In genomic region chr10:37952051-37952815, GRCh38 we compare ENCODE assay signal across 20 cellular contexts. TPM values are rescaled to one million over a fixed set of nuclear protein-coding genes. Genes with fewer than 3 reads are reported as not detected.
DNase-seq lines count a peak whose midpoint lies in the region; ATAC-seq and TF ChIP-seq lines count a peak whose summit lies in the region.
"Had no signal": no experiment of that assay in that cellular context is flagged by ENCODE, and none has a peak within 500 bp of the region (broad histone marks: within the 10 kb centered on the region; RNA-seq: fewer than 3 reads in every experiment).

No MANE protein-coding gene starts in this region.

- H3K27me3 ChIP-seq in endodermal cell (ENCODE audit: control insufficient read depth, insufficient read depth, low read length, poor library complexity, severe bottlenecking): no peaks in the 10 kb centered on the region
- H3K27me3 ChIP-seq in mesendoderm (ENCODE audit: insufficient read depth, low read length, poor library complexity): no peaks in the 10 kb centered on the region
- H3K27me3 ChIP-seq in prostate gland (replicated peaks; ENCODE audit: insufficient read depth): no peaks in the 10 kb centered on the region
- H3K27me3 ChIP-seq in left lung: no peaks in the 10 kb centered on the region

- no peak for TF ChIP-seq POLR2A in prostate gland (IDR thresholded peaks at IDR 0.05)

- DNase-seq in A172 (ENCODE audit: low spot score) (peak; percentile 25), HT1080 (ENCODE audit: low read depth) (peak; percentile 18), endodermal cell (no peak), mesendoderm (peak; percentile 52), prostate gland (ENCODE audit: low spot score) (no peak), left lung (no peak), NCI-H526 treated with DMSO at 0.1 percent for 48 hours (lab: John Stamatoyannopoulos, UW) (no peak), HUDEP-2 (lab: John Stamatoyannopoulos, UW; ENCODE audit: unreplicated experiment in 76 of 76) (no peak)
- DNase-seq: C1 segment of cervical spinal cord, DMS53, KG1, NCI-H1105, NCI-H187, NCI-H748 treated with DMSO at 0.1 percent for 48 hours, SHP77 had no signal

- H3K4me3 ChIP-seq in endodermal cell (ENCODE audit: low read length) (peak overlapping the region; percentile 22), mesendoderm (ENCODE audit: low read length) (no peak overlapping the region), prostate gland (no peak overlapping the region), left lung (no peak overlapping the region)
- H3K4me3 ChIP-seq: GM12878 had no signal

- H3K56ac ChIP-seq in mesendoderm (ENCODE audit: low read length): no peak overlapping the region

- H3K36me3 ChIP-seq in endodermal cell (ENCODE audit: control insufficient read depth, insufficient read depth, low read length): no peaks in the 10 kb centered on the region
- no peaks in the 10 kb centered on the region for H3K36me3 ChIP-seq in mesendoderm (ENCODE audit: control insufficient read depth, insufficient read depth, low read length)
- peaks cover 11 to 24% of the 10 kb centered on the region in 2 donors for H3K36me3 ChIP-seq in prostate gland
- peaks cover 0 to 68% of the 10 kb centered on the region in 2 donors for H3K36me3 ChIP-seq in left lung

- H2AK5ac ChIP-seq in mesendoderm (ENCODE audit: low read length): no peak overlapping the region

- H3K27ac ChIP-seq in endodermal cell (ENCODE audit: low read depth, low read length) (no peak overlapping the region), mesendoderm (ENCODE audit: low read depth, low read length) (no peak overlapping the region), prostate gland (no peak overlapping the region), left lung (no peak overlapping the region)
- H3K27ac ChIP-seq: 22Rv1 had no signal

- no peak overlapping the region for H2BK15ac ChIP-seq in mesendoderm (replicated peaks; ENCODE audit: low read depth)

- H3K4ac ChIP-seq in mesendoderm (ENCODE audit: low read depth, low read length): no peak overlapping the region

- H3K9ac ChIP-seq in endodermal cell (ENCODE audit: extremely low read depth, low read length, poor library complexity, severe bottlenecking) (no peak overlapping the region), mesendoderm (ENCODE audit: low read length) (no peak overlapping the region)

- WGBS in endodermal cell (ENCODE audit: insufficient coverage in 1 of 2, insufficient read length in 1 of 2), 2 experiments: 88% methylated on average over 1 of the region's 1 CpG; no CpG with 5 or more reads in 1 of the 2 experiments
- WGBS in mesendoderm (ENCODE audit: extremely low coverage, insufficient coverage, low lambda C conversion rate): no CpG with 5 or more reads among the region's 1 CpG
- 32% methylated on average over 1 of the region's 1 CpG for WGBS in prostate gland

- TF ChIP-seq CTCF in endodermal cell (conservative IDR thresholded peaks at IDR 0.05): no peak
- TF ChIP-seq CTCF in prostate gland (IDR thresholded peaks at IDR 0.05): no peak
- TF ChIP-seq CTCF in left lung (IDR thresholded peaks at IDR 0.05): no peak

- H3K36me3 Mint-ChIP-seq in endodermal cell (ENCODE audit: low read depth): peaks cover 24% of the 10 kb centered on the region

- H4K8ac ChIP-seq in mesendoderm (ENCODE audit: low read depth, low read length): no peak overlapping the region

- no peak overlapping the region for H3K27ac Mint-ChIP-seq in endodermal cell

- no peaks in the 10 kb centered on the region for H3K4me1 ChIP-seq in endodermal cell (ENCODE audit: control insufficient read depth, insufficient read depth, low read length)
- H3K4me1 ChIP-seq in mesendoderm (ENCODE audit: control insufficient read depth, low read depth, low read length): no peaks in the 10 kb centered on the region
- H3K4me1 ChIP-seq in prostate gland (replicated peaks): no peaks in the 10 kb centered on the region
- H3K4me1 ChIP-seq in left lung: no peaks in the 10 kb centered on the region

- no peaks in the 10 kb centered on the region for H3K79me2 ChIP-seq in mesendoderm (ENCODE audit: control insufficient read depth, insufficient read depth, low read length)

- H3K9me3 ChIP-seq in endodermal cell (ENCODE audit: control insufficient read depth, low read length) (peaks cover 76% of the 10 kb centered on the region), prostate gland (no peaks in the 10 kb centered on the region), left lung (peaks cover 0 to 17% of the 10 kb centered on the region in 2 donors)

- H2BK5ac ChIP-seq in mesendoderm (ENCODE audit: low read length): no peak overlapping the region

- no peaks in the 10 kb centered on the region for H3K79me1 ChIP-seq in mesendoderm (ENCODE audit: low read length)

- no peak overlapping the region for H3K18ac ChIP-seq in mesendoderm (ENCODE audit: low read length)

- no peak overlapping the region for H4K5ac ChIP-seq in mesendoderm (ENCODE audit: low read length)

- H3K4me3 Mint-ChIP-seq in endodermal cell: no peak overlapping the region

- intact Hi-C loops in prostate gland (cut with DNase I) (no loop called here), left lung (cut with DNase I) (no loop called here)

- ATAC-seq in left lung: no peak
- ATAC-seq: GM12878, HCT116, Panc1, SK-N-SH treated with all-trans-retinoic acid at 6 μM for 48 hours had no signal

- H2BK120ac ChIP-seq in mesendoderm (ENCODE audit: low read depth, low read length): no peak overlapping the region

- no peak overlapping the region for H3K23ac ChIP-seq in mesendoderm (ENCODE audit: low read length)

- H3K4me2 ChIP-seq in mesendoderm (ENCODE audit: low read length): no peak overlapping the region

- no peaks in the 10 kb centered on the region for H3K27me3 Mint-ChIP-seq in endodermal cell (ENCODE audit: insufficient read depth)

- H3K4me1 Mint-ChIP-seq in endodermal cell: no peaks in the 10 kb centered on the region

- peaks cover 96% of the 10 kb centered on the region for H3K9me3 Mint-ChIP-seq in endodermal cell

RNA-seq across cellular contexts. Expression of gene ZNF25, which starts 24.2 kb away (rescaled TPM):
- 9.0 and 11.1 TPM in 2 replicates for total RNA-seq in A172 (2014; rRNA removed; shearing (Covaris generic))
- 2.6 and 2.8 TPM in 2 replicates for total RNA-seq in HT1080 (2014; rRNA removed; shearing (Covaris generic))
- polyA plus RNA-seq in HT1080 (2015; cell fraction: cytosol; rRNA removed): 5.5 and 7.3 TPM in 2 replicates
- 6.1 and 7.1 TPM in 2 replicates for polyA plus RNA-seq in HT1080 (2015; cell fraction: nucleus; rRNA removed)
- total RNA-seq in endodermal cell (1 to 10 TPM in 1 of 2 donors, under 1 TPM in 1; 0.55 to 1.8 TPM), prostate gland (10 to 100 TPM in 1 of 2 donors, 1 to 10 TPM in 1; 9.8 to 13.0 TPM), left lung (10 to 100 TPM in 1 of 2 donors, 1 to 10 TPM in 1; 8.7 to 11.5 TPM)
- polyA plus RNA-seq in endodermal cell (2013, experiment 1 of 2): 7.5 TPM
- 7.5 TPM for polyA plus RNA-seq in endodermal cell (2013, experiment 2 of 2)
- 0.48 TPM for polyA plus RNA-seq in mesendoderm (2013, experiment 1 of 2)
- 0.43 TPM for polyA plus RNA-seq in mesendoderm (2013, experiment 2 of 2)

RNA-seq across cellular contexts. Expression of gene ZNF33A, which starts 58.2 kb away (rescaled TPM):
- total RNA-seq in A172 (2014; rRNA removed; shearing (Covaris generic)): 17.4 and 18.4 TPM in 2 replicates
- total RNA-seq in HT1080 (2014; rRNA removed; shearing (Covaris generic)): 15.8 and 15.9 TPM in 2 replicates
- polyA plus RNA-seq in HT1080 (2015; cell fraction: cytosol; rRNA removed): 7.9 and 10.6 TPM in 2 replicates
- 14.3 and 16.3 TPM in 2 replicates for polyA plus RNA-seq in HT1080 (2015; cell fraction: nucleus; rRNA removed)
- total RNA-seq in endodermal cell (10 to 100 TPM; 45.9 to 50.7 TPM), prostate gland (10 to 100 TPM; 24.9 to 39.2 TPM), left lung (10 to 100 TPM; 25.8 to 29.9 TPM)
- polyA plus RNA-seq in endodermal cell (2013, experiment 1 of 2): 21.7 TPM
- 24.0 TPM for polyA plus RNA-seq in endodermal cell (2013, experiment 2 of 2)
- polyA plus RNA-seq in mesendoderm (2013, experiment 1 of 2): 23.9 TPM
- polyA plus RNA-seq in mesendoderm (2013, experiment 2 of 2): 23.6 TPM

Comparison
In these comparisons a context has a peak if more than half of its experiments do, and no peak if none do; other contexts are left out.
1. DNase-seq: peak in A172 (single experiment), HT1080 (single experiment) and mesendoderm (single experiment); none in endodermal cell (single experiment), prostate gland (single experiment), left lung (0 of 2), NCI-H526 treated with DMSO at 0.1 percent for 48 hours (single experiment) and HUDEP-2 (0 of 76).